ENCODE assay signal across 8 cellular contexts in the genomic region with DNA sequence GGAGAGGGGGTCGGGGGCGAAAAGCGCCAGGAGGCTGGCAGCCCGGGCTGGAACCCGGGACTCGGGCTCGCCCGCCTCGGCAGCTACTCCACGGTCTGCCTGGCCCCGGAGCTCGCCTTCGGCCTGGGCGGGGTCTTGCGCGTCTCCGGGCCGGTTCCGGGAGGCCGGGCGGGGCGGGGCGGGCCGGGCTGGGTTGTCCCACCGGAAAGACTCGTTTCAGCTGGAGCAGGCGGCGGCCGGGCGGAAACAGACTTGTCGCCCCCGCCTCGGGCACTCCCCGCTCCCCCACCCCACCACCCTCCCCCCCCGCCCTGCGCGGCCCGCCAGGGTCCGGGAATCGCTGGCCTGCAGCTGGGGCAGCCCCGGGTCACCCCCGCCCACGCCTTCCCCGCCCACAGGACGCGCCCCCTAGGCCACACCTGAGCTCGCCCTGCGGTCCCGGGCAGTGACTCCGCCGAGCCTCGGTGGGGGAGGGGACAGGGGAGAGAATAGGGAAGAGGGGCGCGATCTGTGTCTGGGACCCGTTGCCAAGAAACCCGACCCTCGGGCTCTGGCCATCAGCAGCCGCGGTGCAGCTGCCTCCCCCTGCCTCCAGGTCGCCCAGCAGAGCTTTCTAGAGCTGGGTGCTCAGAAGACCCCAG.
DNase-seq lines count a peak whose midpoint lies in the region; ATAC-seq and TF ChIP-seq lines count a peak whose summit lies in the region.

No MANE protein-coding gene starts in this region.

- H3K27ac ChIP-seq in endodermal cell (ENCODE audit: low read depth, low read length) (no peak overlapping the region), mesendoderm (ENCODE audit: low read depth, low read length) (peak overlapping the region; percentile 89), vagina (peak overlapping the region; percentile 81)

- peak; percentile 36 to 63 for ATAC-seq in natural killer cell treated with Interleukin-12 subunit alpha and Interleukin-12 subunit beta and Interleukin-15 and Interleukin-18, amount 100 ng/mL, for 72 hours
- ATAC-seq in natural killer cell, result no peak

- peaks cover 6% of the 10 kb centered on the region for H3K9me3 ChIP-seq in endodermal cell (ENCODE audit: control insufficient read depth, low read length)
- H3K9me3 ChIP-seq in vagina, result no peaks in the 10 kb centered on the region

- H3K36me3 Mint-ChIP-seq in natural killer cell treated with Interleukin-12 subunit alpha and Interleukin-12 subunit beta and Interleukin-15 and Interleukin-18, amount 100 ng/mL, for 72 hours, result no peaks in the 10 kb centered on the region
- H3K36me3 Mint-ChIP-seq in natural killer cell (no peaks in the 10 kb centered on the region), endodermal cell (ENCODE audit: low read depth) (peaks cover 23% of the 10 kb centered on the region)

- H3K56ac ChIP-seq in mesendoderm (ENCODE audit: low read length), result peak overlapping the region; percentile 93

- TF ChIP-seq CTCF in natural killer cell (IDR thresholded peaks at IDR 0.05), result no peak
- TF ChIP-seq CTCF in endodermal cell (conservative IDR thresholded peaks at IDR 0.05), result no peak
- TF ChIP-seq CTCF in vagina (IDR thresholded peaks at IDR 0.05), result no peak

- TF ChIP-seq POLR2A in vagina (IDR thresholded peaks at IDR 0.05), result no peak

- no peaks in the 10 kb centered on the region for H3K79me2 ChIP-seq in mesendoderm (ENCODE audit: control insufficient read depth, insufficient read depth, low read length)

- WGBS in endodermal cell (ENCODE audit: insufficient coverage in 1 of 2, insufficient read length in 1 of 2), 2 experiments, result 3% methylated on average over 54 of the region's 60 CpGs; no CpG with 5 or more reads in 1 of the 2 experiments
- WGBS in mesendoderm (ENCODE audit: extremely low coverage, insufficient coverage, low lambda C conversion rate), result no CpG with 5 or more reads among the region's 60 CpGs

- peaks cover 3% of the 10 kb centered on the region for H3K79me1 ChIP-seq in mesendoderm (ENCODE audit: low read length)

- peak overlapping the region; percentile 61 for H2BK5ac ChIP-seq in mesendoderm (ENCODE audit: low read length)

- H3K23ac ChIP-seq in mesendoderm (ENCODE audit: low read length), result peak overlapping the region; percentile 92

- H4K8ac ChIP-seq in mesendoderm (ENCODE audit: low read depth, low read length), result peak overlapping the region; percentile 69

- no peak overlapping the region for H3K4me3 Mint-ChIP-seq in natural killer cell treated with Interleukin-12 subunit alpha and Interleukin-12 subunit beta and Interleukin-15 and Interleukin-18, amount 100 ng/mL, for 72 hours
- H3K4me3 Mint-ChIP-seq in natural killer cell (no peak overlapping the region), endodermal cell (peak overlapping the region; percentile 80)

- peak overlapping the region; percentile 77 for H3K4me3 ChIP-seq in endodermal cell (ENCODE audit: low read length)
- peak overlapping the region; percentile 58 for H3K4me3 ChIP-seq in mesendoderm (ENCODE audit: low read length)
- H3K4me3 ChIP-seq in vagina, result peak overlapping the region; percentile 44 to 49

- peak overlapping the region; percentile 12 for H3K4me2 ChIP-seq in mesendoderm (ENCODE audit: low read length)

- no peaks in the 10 kb centered on the region for H3K9me3 Mint-ChIP-seq in natural killer cell treated with Interleukin-12 subunit alpha and Interleukin-12 subunit beta and Interleukin-15 and Interleukin-18, amount 100 ng/mL, for 72 hours
- H3K9me3 Mint-ChIP-seq in natural killer cell (no peaks in the 10 kb centered on the region), endodermal cell (peaks cover 18% of the 10 kb centered on the region)

- H4K5ac ChIP-seq in mesendoderm (ENCODE audit: low read length), result no peak overlapping the region

- H3K27ac Mint-ChIP-seq in natural killer cell treated with Interleukin-12 subunit alpha and Interleukin-12 subunit beta and Interleukin-15 and Interleukin-18, amount 100 ng/mL, for 72 hours, result no peak overlapping the region
- H3K27ac Mint-ChIP-seq in natural killer cell (no peak overlapping the region), endodermal cell (peak overlapping the region; percentile 95)

- H3K4me1 ChIP-seq in endodermal cell (ENCODE audit: control insufficient read depth, insufficient read depth, low read length), result peaks cover 6% of the 10 kb centered on the region
- H3K4me1 ChIP-seq in mesendoderm (ENCODE audit: control insufficient read depth, low read depth, low read length), result peaks cover 6% of the 10 kb centered on the region
- peaks cover 14% of the 10 kb centered on the region for H3K4me1 ChIP-seq in vagina

- H3K27me3 ChIP-seq in endodermal cell (ENCODE audit: control insufficient read depth, insufficient read depth, low read length, poor library complexity, severe bottlenecking), result no peaks in the 10 kb centered on the region
- H3K27me3 ChIP-seq in mesendoderm (ENCODE audit: insufficient read depth, low read length, poor library complexity), result no peaks in the 10 kb centered on the region
- no peaks in the 10 kb centered on the region for H3K27me3 ChIP-seq in vagina

- no peak overlapping the region for H2BK15ac ChIP-seq in mesendoderm (replicated peaks; ENCODE audit: low read depth)

- peak overlapping the region; percentile 14 for H2BK120ac ChIP-seq in mesendoderm (ENCODE audit: low read depth, low read length)

- H3K36me3 ChIP-seq in endodermal cell (ENCODE audit: control insufficient read depth, insufficient read depth, low read length), result no peaks in the 10 kb centered on the region
- no peaks in the 10 kb centered on the region for H3K36me3 ChIP-seq in mesendoderm (ENCODE audit: control insufficient read depth, insufficient read depth, low read length)
- no peaks in the 10 kb centered on the region for H3K36me3 ChIP-seq in vagina

- peaks cover 0 to 3% of the 10 kb centered on the region in 2 donors for H3K4me1 Mint-ChIP-seq in natural killer cell treated with Interleukin-12 subunit alpha and Interleukin-12 subunit beta and Interleukin-15 and Interleukin-18, amount 100 ng/mL, for 72 hours (ENCODE audit: low read depth in 2 of 2)
- H3K4me1 Mint-ChIP-seq in natural killer cell (peaks cover 0 to 5% of the 10 kb centered on the region in 2 donors), endodermal cell (peaks cover 27% of the 10 kb centered on the region)

- H3K18ac ChIP-seq in mesendoderm (ENCODE audit: low read length), result peak overlapping the region; percentile 96

- no peak overlapping the region for H2AK5ac ChIP-seq in mesendoderm (ENCODE audit: low read length)

- H3K27me3 Mint-ChIP-seq in natural killer cell treated with Interleukin-12 subunit alpha and Interleukin-12 subunit beta and Interleukin-15 and Interleukin-18, amount 100 ng/mL, for 72 hours, result peaks cover 17 to 54% of the 10 kb centered on the region in 2 donors
- H3K27me3 Mint-ChIP-seq in natural killer cell (ENCODE audit: low read depth in 2 of 2) (peaks cover 34 to 36% of the 10 kb centered on the region in 2 donors), endodermal cell (ENCODE audit: insufficient read depth) (no peaks in the 10 kb centered on the region)

- H3K4ac ChIP-seq in mesendoderm (ENCODE audit: low read depth, low read length), result peak overlapping the region; percentile 83

- H3K9ac ChIP-seq in endodermal cell (ENCODE audit: extremely low read depth, low read length, poor library complexity, severe bottlenecking) (peak overlapping the region; percentile 68), mesendoderm (ENCODE audit: low read length) (peak overlapping the region; percentile 88)

- no peak for DNase-seq in natural killer cell treated with Interleukin-12 subunit alpha and Interleukin-12 subunit beta and Interleukin-15 and Interleukin-18, amount 100 ng/mL, for 72 hours (ENCODE audit: low spot score)
- DNase-seq in natural killer cell (no peak), endodermal cell (peak; percentile 93), mesendoderm (peak; percentile 92), vagina (ENCODE audit: extremely low spot score in 2 of 2) (no peak), kidney glomerular epithelial cell (lab: John Stamatoyannopoulos, UW) (no peak), NCI-H1092 treated with DMSO at 0.1 percent for 48 hours (lab: John Stamatoyannopoulos, UW) (no peak), NCI-H1048 (lab: John Stamatoyannopoulos, UW) (no peak)

- intact Hi-C loops in natural killer cell (cut with micrococcal nuclease) (no loop called here), vagina (cut with DNase I) (no loop called here)

Comparison
In these comparisons a context has a peak if more than half of its experiments do, and no peak if none do; other contexts are left out.
1. ATAC-seq: peak in natural killer cell treated with Interleukin-12 subunit alpha and Interleukin-12 subunit beta and Interleukin-15 and Interleukin-18, amount 100 ng/mL, for 72 hours (2 of 2); none in natural killer cell (0 of 3).
2. DNase-seq: peak in endodermal cell (single experiment) and mesendoderm (single experiment); none in natural killer cell treated with Interleukin-12 subunit alpha and Interleukin-12 subunit beta and Interleukin-15 and Interleukin-18, amount 100 ng/mL, for 72 hours (single experiment), natural killer cell (single experiment), vagina (0 of 2), kidney glomerular epithelial cell (single experiment), NCI-H1092 treated with DMSO at 0.1 percent for 48 hours (single experiment) and NCI-H1048 (single experiment).
3. Peak in every context shown above with its lines, with median percentiles within 50 percentile points of each other: H3K4me3 ChIP-seq.